Comparison of ENCODE assay signal across 9 cellular contexts in genomic region chr11:45463541-45463940, GRCh38.
"Had no signal": no experiment of that assay in that cellular context is flagged by ENCODE, and none has a peak within 500 bp of the region (broad histone marks: within the 10 kb centered on the region; RNA-seq: fewer than 3 reads in every experiment).

No MANE protein-coding gene starts in this region.

- DNase-seq: GM23248, H9, HCEC 1CT, HFFc6, KBM-7 had no signal

- H3K27ac ChIP-seq: GM23248, KMS-11 had no signal

- H3K4me3 ChIP-seq: GM23248 had no signal

- H2AFZ ChIP-seq: GM23248 had no signal

- H3K9ac ChIP-seq: GM23248, KMS-11 had no signal

- H3K4me2 ChIP-seq: KMS-11 had no signal

- FAIRE-seq: H1, H54, HTR-8/SVneo had no signal
